ENCODE assay signal across 25 cellular contexts in genomic region chr20:49560186-49560585, GRCh38. TPM values are rescaled to one million over a fixed set of nuclear protein-coding genes. Genes with fewer than 3 reads are reported as not detected.
DNase-seq lines count a peak whose midpoint lies in the region; ATAC-seq and TF ChIP-seq lines count a peak whose summit lies in the region.
"Had no signal": no experiment of that assay in that cellular context is flagged by ENCODE, and none has a peak within 500 bp of the region (broad histone marks: within the 10 kb centered on the region; RNA-seq: fewer than 3 reads in every experiment).

No MANE protein-coding gene starts in this region.

- H3K23ac ChIP-seq in mesenchymal stem cell (ENCODE audit: low read length in 2 of 2) = no peak overlapping the region

- no peak overlapping the region for H2BK12ac ChIP-seq in mesenchymal stem cell (ENCODE audit: low read length in 2 of 2)

- H3K9me3 ChIP-seq in ascending aorta = no peaks in the 10 kb centered on the region
- no peaks in the 10 kb centered on the region for H3K9me3 ChIP-seq in mesenchymal stem cell (ENCODE audit: control insufficient read depth, low read length)
- H3K9me3 ChIP-seq in transverse colon = no peaks in the 10 kb centered on the region

- TF ChIP-seq CTCF in ascending aorta (IDR thresholded peaks at IDR 0.05) (no peak), transverse colon (IDR thresholded peaks at IDR 0.05) (no peak)

- H3K36me3 ChIP-seq in ascending aorta (peaks cover 15 to 26% of the 10 kb centered on the region in 2 donors), mesenchymal stem cell (ENCODE audit: control insufficient read depth in 1 of 2, insufficient read depth in 2 of 2, low read depth in 1 of 2, low read length in 2 of 2) (peaks cover 4 to 67% of the 10 kb centered on the region in 2 experiments), transverse colon (no peaks in the 10 kb centered on the region)

- H3K27ac ChIP-seq in ascending aorta (peak overlapping the region; percentile 97 to 100), mesenchymal stem cell (ENCODE audit: low read length, poor library complexity, severe bottlenecking) (no peak overlapping the region), transverse colon (peak overlapping the region; percentile 1 to 87 (median 56))
- H3K27ac ChIP-seq: SK-N-MC had no signal

- H3K36me3 Mint-ChIP-seq in activated naive CD8-positive, alpha-beta T cell treated with anti-CD3 and anti-CD28 coated beads, Interleukin-2, amount 10 ng/mL, durations not matched to agents 7 days and 5 days = peaks cover 4% of the 10 kb centered on the region
- H3K36me3 Mint-ChIP-seq in activated naive CD8-positive, alpha-beta T cell treated with anti-CD3 and anti-CD28 coated beads for 36 hours = no peaks in the 10 kb centered on the region
- H3K36me3 Mint-ChIP-seq: CD4-positive, alpha-beta memory T cell; natural killer cell treated with Interleukin-12 subunit alpha and Interleukin-12 subunit beta and Interleukin-15 and Interleukin-18, amount 100 ng/mL, for 72 hours had no signal

- no peak overlapping the region for H2BK5ac ChIP-seq in mesenchymal stem cell (ENCODE audit: low read depth, low read length, poor library complexity, severe bottlenecking)

- H3K18ac ChIP-seq in mesenchymal stem cell (ENCODE audit: low read depth in 1 of 2, low read length in 2 of 2) = no peak overlapping the region

- in situ Hi-C loops in transverse colon (cut with MboI; ENCODE audit: low pct_ligation_motif_present in 1 of 4, low pct_unique_long_range_greater_than_20kb in 1 of 4, low sequenced_read_pairs in 3 of 4) = no loop called here

- H3K4me2 ChIP-seq in mesenchymal stem cell (ENCODE audit: low read length, poor library complexity, severe bottlenecking) = no peak overlapping the region

- H3K79me1 ChIP-seq in mesenchymal stem cell (replicated peaks; ENCODE audit: low read length, poor library complexity, severe bottlenecking) = peaks cover 14% of the 10 kb centered on the region

- H3K4me3 ChIP-seq in ascending aorta (no peak overlapping the region), mesenchymal stem cell (ENCODE audit: insufficient read depth in 1 of 2, low read depth in 1 of 2, low read length in 2 of 2) (peak overlapping the region in 1 of 2 experiments; percentile 30), transverse colon (no peak overlapping the region)
- H3K4me3 ChIP-seq: SK-N-MC had no signal

- TF ChIP-seq EP300 in transverse colon (IDR thresholded peaks at IDR 0.05; ENCODE audit: low read depth) = no peak

- H3K27me3 ChIP-seq in ascending aorta = no peaks in the 10 kb centered on the region
- no peaks in the 10 kb centered on the region for H3K27me3 ChIP-seq in mesenchymal stem cell (ENCODE audit: control insufficient read depth in 1 of 2, insufficient read depth in 1 of 2, low read length in 2 of 2)
- peaks cover 15% of the 10 kb centered on the region for H3K27me3 ChIP-seq in transverse colon

- H3K14ac ChIP-seq in mesenchymal stem cell (ENCODE audit: low read length in 2 of 2) = no peak overlapping the region

- no peak overlapping the region for H4K8ac ChIP-seq in mesenchymal stem cell (ENCODE audit: low read length)

- H2AFZ ChIP-seq in mesenchymal stem cell (ENCODE audit: low read depth, low read length) = no peak overlapping the region

- WGBS in mesenchymal stem cell = 91% methylated on average over 4 of the region's 7 CpGs
- WGBS in transverse colon (ENCODE audit: low coverage in 1 of 2), 2 donors = 80 to 85% methylated on average over 2 to 7 of the region's 7 CpGs

- no peak overlapping the region for H3K4me3 Mint-ChIP-seq in activated naive CD8-positive, alpha-beta T cell treated with anti-CD3 and anti-CD28 coated beads, Interleukin-2, amount 10 ng/mL, durations not matched to agents 7 days and 5 days
- H3K4me3 Mint-ChIP-seq in activated naive CD8-positive, alpha-beta T cell treated with anti-CD3 and anti-CD28 coated beads for 36 hours = no peak overlapping the region
- H3K4me3 Mint-ChIP-seq: activated CD8-positive, alpha-beta T cell treated with anti-CD3 and anti-CD28 coated beads for 36 hours; activated T-cell treated with anti-CD3 and anti-CD28 coated beads, Interleukin-2, amount 50 U/mL, for 24 hours; CD4-positive, alpha-beta memory T cell; natural killer cell treated with Interleukin-12 subunit alpha and Interleukin-12 subunit beta and Interleukin-15 and Interleukin-18, amount 100 ng/mL, for 72 hours; T-helper 1 cell treated with Interleukin-12 subunit alpha and Interleukin-12 subunit beta and Interleukin-4 antibody, amounts not matched to agents 30 μg/mL and 1 μg/mL, for 36 hours had no signal

- no peak overlapping the region for H2BK120ac ChIP-seq in mesenchymal stem cell (ENCODE audit: low read depth, low read length)

- peaks cover 6% of the 10 kb centered on the region for H3K9me3 Mint-ChIP-seq in activated naive CD8-positive, alpha-beta T cell treated with anti-CD3 and anti-CD28 coated beads, Interleukin-2, amount 10 ng/mL, durations not matched to agents 7 days and 5 days
- peaks cover 8% of the 10 kb centered on the region for H3K9me3 Mint-ChIP-seq in activated naive CD8-positive, alpha-beta T cell treated with anti-CD3 and anti-CD28 coated beads for 36 hours
- H3K9me3 Mint-ChIP-seq: natural killer cell treated with Interleukin-12 subunit alpha and Interleukin-12 subunit beta and Interleukin-15 and Interleukin-18, amount 100 ng/mL, for 72 hours had no signal

- intact Hi-C loops in ascending aorta (cut with DNase I) = no loop called here
- intact Hi-C loops in transverse colon (cut with DNase I; ENCODE audit: low total_unique reads) = no loop called here

- peak overlapping the region; percentile 73 for H3K9ac ChIP-seq in mesenchymal stem cell (ENCODE audit: low read length)

- H3K4me1 Mint-ChIP-seq in activated naive CD8-positive, alpha-beta T cell treated with anti-CD3 and anti-CD28 coated beads, Interleukin-2, amount 10 ng/mL, durations not matched to agents 7 days and 5 days = peaks cover 6% of the 10 kb centered on the region
- H3K4me1 Mint-ChIP-seq in activated naive CD8-positive, alpha-beta T cell treated with anti-CD3 and anti-CD28 coated beads for 36 hours = no peaks in the 10 kb centered on the region
- H3K4me1 Mint-ChIP-seq: CD4-positive, alpha-beta memory T cell had no signal

- peaks cover 70% of the 10 kb centered on the region for H3K27me3 Mint-ChIP-seq in activated naive CD8-positive, alpha-beta T cell treated with anti-CD3 and anti-CD28 coated beads, Interleukin-2, amount 10 ng/mL, durations not matched to agents 7 days and 5 days
- peaks cover 83% of the 10 kb centered on the region for H3K27me3 Mint-ChIP-seq in activated naive CD8-positive, alpha-beta T cell treated with anti-CD3 and anti-CD28 coated beads for 36 hours

- H3K4me1 ChIP-seq in ascending aorta (peaks cover 29 to 81% of the 10 kb centered on the region in 2 donors), mesenchymal stem cell (ENCODE audit: control insufficient read depth, insufficient read depth, low read depth, low read length) (peaks cover 26% of the 10 kb centered on the region), transverse colon (peaks cover 0 to 7% (median 0%) of the 10 kb centered on the region in 4 donors)

- H3K4ac ChIP-seq in mesenchymal stem cell (ENCODE audit: low read depth in 1 of 2, low read length in 2 of 2) = no peak overlapping the region

- H3K27ac Mint-ChIP-seq in activated naive CD8-positive, alpha-beta T cell treated with anti-CD3 and anti-CD28 coated beads, Interleukin-2, amount 10 ng/mL, durations not matched to agents 7 days and 5 days = peak overlapping the region; percentile 46
- H3K27ac Mint-ChIP-seq in activated naive CD8-positive, alpha-beta T cell treated with anti-CD3 and anti-CD28 coated beads for 36 hours = no peak overlapping the region
- H3K27ac Mint-ChIP-seq: activated CD8-positive, alpha-beta T cell treated with anti-CD3 and anti-CD28 coated beads for 36 hours; activated T-cell treated with anti-CD3 and anti-CD28 coated beads, Interleukin-2, amount 50 U/mL, for 24 hours; CD4-positive, alpha-beta memory T cell had no signal

- no peak for TF ChIP-seq POLR2A in transverse colon (IDR thresholded peaks at IDR 0.05)

- no peak overlapping the region for H4K91ac ChIP-seq in mesenchymal stem cell (ENCODE audit: low read length)

- DNase-seq in activated naive CD8-positive, alpha-beta T cell treated with anti-CD3 and anti-CD28 coated beads, Interleukin-2, amount 10 ng/mL, durations not matched to agents 7 days and 5 days = no peak
- DNase-seq in activated naive CD8-positive, alpha-beta T cell treated with anti-CD3 and anti-CD28 coated beads for 36 hours = no peak
- DNase-seq in ascending aorta (ENCODE audit: low spot score in 2 of 2) = no peak
- DNase-seq in mesenchymal stem cell = no peak
- peak; percentile 4 for DNase-seq in transverse colon
- no peak for DNase-seq in activated gamma-delta T cell treated with Interleukin-2 at 50 U/mL for 16 hours
- no peak for DNase-seq in NCI-H748 (lab: John Stamatoyannopoulos, UW; ENCODE audit: unreplicated experiment)
- DNase-seq: activated CD8-positive, alpha-beta T cell treated with anti-CD3 and anti-CD28 coated beads for 36 hours; activated naive CD4-positive, alpha-beta T cell treated with Interleukin-2 at 50 U/mL for 16 hours; activated T-cell treated with anti-CD3 and anti-CD28 coated beads, Interleukin-2, amount 50 U/mL, for 24 hours; amygdala; CD4-positive, alpha-beta memory T cell; GOT3; Kasumi-1; NCI-H1436 treated with DMSO at 0.1 percent for 48 hours; NCI-H2107; NCI-H446; retina; stimulated activated CD4-positive, alpha-beta T cell treated with anti-CD3 and anti-CD28 coated beads, Interleukin-2, amount 100 ng/mL, for 48 hours had no signal

- POLR2A ChIA-PET in activated naive CD8-positive, alpha-beta T cell treated with anti-CD3 and anti-CD28 coated beads, Interleukin-2, amount 10 ng/mL, durations not matched to agents 7 days and 5 days (lab: Charles Lee) = no interaction called here

- H2AK5ac ChIP-seq in mesenchymal stem cell (ENCODE audit: low read length, severe bottlenecking) = peak overlapping the region; percentile 95

- no peak overlapping the region for H2BK15ac ChIP-seq in mesenchymal stem cell (ENCODE audit: low read depth, poor library complexity, severe bottlenecking)

- no peak for ATAC-seq in activated naive CD8-positive, alpha-beta T cell treated with anti-CD3 and anti-CD28 coated beads, Interleukin-2, amount 10 ng/mL, durations not matched to agents 7 days and 5 days (ENCODE audit: low read depth)
- no peak for ATAC-seq in HG02571 (IDR thresholded peaks at IDR 0.05; ENCODE audit: unreplicated experiment)
- ATAC-seq: activated CD4-positive, CD25-positive, alpha-beta regulatory T cell treated with anti-CD3 and anti-CD28 coated beads, Interleukin-2, amount 50 U/mL, for 24 hours; activated CD8-positive, alpha-beta T cell treated with anti-CD3 and anti-CD28 coated beads for 36 hours; natural killer cell treated with Interleukin-12 subunit alpha and Interleukin-12 subunit beta and Interleukin-15 and Interleukin-18, amount 100 ng/mL, for 72 hours had no signal

RNA-seq across cellular contexts. Expression of gene PTGIS, which starts 7.8 kb away (rescaled TPM):
- under 1 TPM; 0.37 to 0.39 TPM for total RNA-seq in activated naive CD8-positive, alpha-beta T cell treated with anti-CD3 and anti-CD28 coated beads, Interleukin-2, amount 10 ng/mL, durations not matched to agents 7 days and 5 days
- total RNA-seq in activated naive CD8-positive, alpha-beta T cell treated with anti-CD3 and anti-CD28 coated beads for 36 hours = under 1 TPM; 0.04 to 0.08 TPM
- 288 TPM for total RNA-seq in ascending aorta
- polyA plus RNA-seq in mesenchymal stem cell (2013, experiment 1 of 2) = 0.01 TPM
- 0.01 TPM for polyA plus RNA-seq in mesenchymal stem cell (2013, experiment 2 of 2)
- 10 to 100 TPM in 3 of 4 donors, 1 to 10 TPM in 1; 9.4 to 22.3 (median 15.6) TPM for total RNA-seq in transverse colon
- total RNA-seq: A673; CD4-positive, alpha-beta memory T cell had no signal
- polyA plus RNA-seq: CD4-positive, alpha-beta memory T cell had no signal

Comparison
In these comparisons a context has a peak if more than half of its experiments do, and no peak if none do; other contexts are left out.
1. RNA of gene PTGIS, which starts 7.8 kb away (total RNA-seq): 288 TPM in ascending aorta (single experiment); 9.4 to 22.3 TPM in transverse colon, 0.37 to 0.39 TPM in activated naive CD8-positive, alpha-beta T cell treated with anti-CD3 and anti-CD28 coated beads, Interleukin-2, amount 10 ng/mL, durations not matched to agents 7 days and 5 days and 0.04 to 0.08 TPM in activated naive CD8-positive, alpha-beta T cell treated with anti-CD3 and anti-CD28 coated beads for 36 hours; every median in the first group is over 10 times any median in the second.